ENCODE assay signal across 14 cellular contexts in genomic region chr12:32116897-32117296, GRCh38. TPM values are rescaled to one million over a fixed set of nuclear protein-coding genes. Genes with fewer than 3 reads are reported as not detected.
DNase-seq lines count a peak whose midpoint lies in the region; FAIRE-seq and TF ChIP-seq lines count a peak whose summit lies in the region.
"Had no signal": no experiment of that assay in that cellular context is flagged by ENCODE, and none has a peak within 500 bp of the region (broad histone marks: within the 10 kb centered on the region; RNA-seq: fewer than 3 reads in every experiment).

No MANE protein-coding gene starts in this region.

- no peak overlapping the region for H3K4me3 Mint-ChIP-seq in astrocyte (ENCODE audit: unreplicated experiment)
- peak overlapping the region; percentile 53 for H3K4me3 Mint-ChIP-seq in glutamatergic neuron (ENCODE audit: unreplicated experiment)
- H3K4me3 Mint-ChIP-seq: activated T-cell treated with anti-CD3 and anti-CD28 coated beads, Interleukin-2, amount 50 U/mL, for 72 hours; immature natural killer cell; stimulated activated naive CD8-positive, alpha-beta T cell treated with anti-CD3 and anti-CD28 coated beads, Interleukin-15, Interleukin-2, amounts not matched to agents 100 ng/mL and 50 ng/mL, for 24 hours had no signal

- H3K4me3 ChIP-seq in ACC112 (ENCODE audit: low read depth, low read length) (peak overlapping the region; percentile 21; the same call in 1 of the 2 replicates), HUES64 (ENCODE audit: low read length) (no peak overlapping the region), astrocyte (ENCODE audit: insufficient read depth, low read depth, low read length) (no peak overlapping the region)

- H3K27me3 ChIP-seq in ACC112 (ENCODE audit: insufficient read depth, low read length): no peaks in the 10 kb centered on the region
- no peaks in the 10 kb centered on the region for H3K27me3 ChIP-seq in HUES64 (ENCODE audit: insufficient read depth, low read length)
- H3K27me3 ChIP-seq in astrocyte (ENCODE audit: insufficient read depth, low read length): no peaks in the 10 kb centered on the region

- peak overlapping the region; percentile 79 for H3K4me2 ChIP-seq in astrocyte (ENCODE audit: low read length)

- H2AFZ ChIP-seq in ACC112 (ENCODE audit: low read length, unreplicated experiment) (no peak overlapping the region), astrocyte (ENCODE audit: low read depth, low read length) (no peak overlapping the region)

- DNase-seq in astrocyte (ENCODE audit: low read depth) (peak; percentile 78), glutamatergic neuron (no peak), retina (no peak), GM19240 (ENCODE audit: insufficient read length, low spot score) (no peak), GM13976 (ENCODE audit: low spot score) (no peak), hippocampal formation (lab: John Stamatoyannopoulos, UW) (no peak)
- DNase-seq: activated T-cell treated with anti-CD3 and anti-CD28 coated beads, Interleukin-2, amount 50 U/mL, for 72 hours; immature natural killer cell; NCI-H2029; small intestine; T1000 had no signal

- H3K27ac Mint-ChIP-seq in astrocyte (ENCODE audit: unreplicated experiment) (no peak overlapping the region), glutamatergic neuron (ENCODE audit: unreplicated experiment) (no peak overlapping the region)
- H3K27ac Mint-ChIP-seq: activated T-cell treated with anti-CD3 and anti-CD28 coated beads, Interleukin-2, amount 50 U/mL, for 72 hours; immature natural killer cell; stimulated activated naive CD8-positive, alpha-beta T cell treated with anti-CD3 and anti-CD28 coated beads, Interleukin-15, Interleukin-2, amounts not matched to agents 100 ng/mL and 50 ng/mL, for 24 hours had no signal

- peaks cover 19% of the 10 kb centered on the region for H4K20me1 ChIP-seq in astrocyte (ENCODE audit: insufficient read depth, low read length)

- H3K9me3 ChIP-seq in HUES64 (ENCODE audit: insufficient read depth, low read depth, low read length) (no peaks in the 10 kb centered on the region), astrocyte (ENCODE audit: insufficient read depth, low read depth, low read length) (no peaks in the 10 kb centered on the region)

- H3K4me1 ChIP-seq in ACC112 (ENCODE audit: control insufficient read depth, insufficient read depth, low read length, unreplicated experiment) (peaks cover 37% of the 10 kb centered on the region), HUES64 (ENCODE audit: insufficient read depth, low read length) (peaks cover 42% of the 10 kb centered on the region), astrocyte (ENCODE audit: insufficient read depth, low read length) (peaks cover 32% of the 10 kb centered on the region)

- TF ChIP-seq CTCF in astrocyte (IDR thresholded peaks at IDR 0.05; ENCODE audit: insufficient read depth, low read depth, low read length) (no peak), glutamatergic neuron (IDR thresholded peaks at IDR 0.05; ENCODE audit: partially characterized antibody, unreplicated experiment) (no peak), GM13976 (IDR thresholded peaks at IDR 0.05; ENCODE audit: borderline replicate concordance, control extremely low read depth, extremely low read depth, insufficient read depth, missing control alignments) (no peak)

- peaks cover 27% of the 10 kb centered on the region for H3K4me1 Mint-ChIP-seq in astrocyte (ENCODE audit: low read depth, unreplicated experiment)
- peaks cover 52% of the 10 kb centered on the region for H3K4me1 Mint-ChIP-seq in glutamatergic neuron (ENCODE audit: low read depth, unreplicated experiment)

- no peaks in the 10 kb centered on the region for H3K36me3 ChIP-seq in ACC112 (ENCODE audit: insufficient read depth, low read length)
- peaks cover 20% of the 10 kb centered on the region for H3K36me3 ChIP-seq in HUES64 (ENCODE audit: insufficient read depth, low read length)
- H3K36me3 ChIP-seq in astrocyte (ENCODE audit: insufficient read depth, low read length): peaks cover 2% of the 10 kb centered on the region

- in situ Hi-C loops in GM13976 (cut with MboI; ENCODE audit: low sequenced_read_pairs, unreplicated experiment): no loop called here

- H3K27me3 Mint-ChIP-seq in astrocyte (ENCODE audit: low read depth, unreplicated experiment) (no peaks in the 10 kb centered on the region), glutamatergic neuron (ENCODE audit: unreplicated experiment) (peaks cover 3% of the 10 kb centered on the region)
- H3K27me3 Mint-ChIP-seq: stimulated activated naive CD8-positive, alpha-beta T cell treated with anti-CD3 and anti-CD28 coated beads, Interleukin-15, Interleukin-2, amounts not matched to agents 100 ng/mL and 50 ng/mL, for 24 hours had no signal

- no peaks in the 10 kb centered on the region for H3K9me3 Mint-ChIP-seq in astrocyte (ENCODE audit: unreplicated experiment)
- peaks cover 5% of the 10 kb centered on the region for H3K9me3 Mint-ChIP-seq in glutamatergic neuron (ENCODE audit: unreplicated experiment)
- H3K9me3 Mint-ChIP-seq: activated T-cell treated with anti-CD3 and anti-CD28 coated beads, Interleukin-2, amount 50 U/mL, for 72 hours; immature natural killer cell; stimulated activated naive CD8-positive, alpha-beta T cell treated with anti-CD3 and anti-CD28 coated beads, Interleukin-15, Interleukin-2, amounts not matched to agents 100 ng/mL and 50 ng/mL, for 24 hours had no signal

- H3K27ac ChIP-seq in ACC112 (ENCODE audit: low read depth, low read length) (peak overlapping the region; percentile 87), HUES64 (ENCODE audit: low read depth, low read length) (0 out of 2 replicates have a peak overlapping the region, but pooled peaks have one; percentile 26), astrocyte (ENCODE audit: low read depth, low read length) (peak overlapping the region; percentile 75)

- 94% methylated on average over 3 of the region's 3 CpGs for WGBS in HUES64

- peaks cover 7% of the 10 kb centered on the region for H3K36me3 Mint-ChIP-seq in astrocyte (ENCODE audit: low read depth, unreplicated experiment)
- H3K36me3 Mint-ChIP-seq in glutamatergic neuron (ENCODE audit: unreplicated experiment): peaks cover 10% of the 10 kb centered on the region

- no peak for FAIRE-seq in astrocyte (lab: Jason Lieb, UNC)
- FAIRE-seq: small intestine had no signal

- H3K9ac ChIP-seq in HUES64 (ENCODE audit: low read depth, low read length): no peak overlapping the region
- H3K9ac ChIP-seq in astrocyte (ENCODE audit: low read length): peak overlapping the region; percentile 56

- H3K79me2 ChIP-seq in ACC112 (ENCODE audit: control insufficient read depth, insufficient read depth, low read length, unreplicated experiment) (peaks cover 40% of the 10 kb centered on the region), astrocyte (ENCODE audit: insufficient read depth, low read length) (peaks cover 75% of the 10 kb centered on the region)

RNA-seq across cellular contexts. Expression of gene BICD1, which starts 10.2 kb away (rescaled TPM):
- 30.6 TPM for polyA plus RNA-seq in HUES64 (2013, experiment 1 of 2)
- 31.1 TPM for polyA plus RNA-seq in HUES64 (2013, experiment 2 of 2)
- total RNA-seq in astrocyte: 28.5 and 28.7 TPM in 2 replicates
- total RNA-seq in glutamatergic neuron (ENCODE audit: unreplicated experiment): 561 TPM

Comparison
In these comparisons a context has a peak if more than half of its experiments do, and no peak if none do; other contexts are left out.
1. H3K27ac ChIP-seq: peak in every context shown above with its lines; median percentile 87 in ACC112; 75 in astrocyte; 26 in HUES64.
2. RNA of gene BICD1, which starts 10.2 kb away (total RNA-seq): 561 TPM in glutamatergic neuron (single experiment); 28.5 to 28.7 TPM in astrocyte; every median in the first group is over 10 times any median in the second.